In the genomic region with DNA sequence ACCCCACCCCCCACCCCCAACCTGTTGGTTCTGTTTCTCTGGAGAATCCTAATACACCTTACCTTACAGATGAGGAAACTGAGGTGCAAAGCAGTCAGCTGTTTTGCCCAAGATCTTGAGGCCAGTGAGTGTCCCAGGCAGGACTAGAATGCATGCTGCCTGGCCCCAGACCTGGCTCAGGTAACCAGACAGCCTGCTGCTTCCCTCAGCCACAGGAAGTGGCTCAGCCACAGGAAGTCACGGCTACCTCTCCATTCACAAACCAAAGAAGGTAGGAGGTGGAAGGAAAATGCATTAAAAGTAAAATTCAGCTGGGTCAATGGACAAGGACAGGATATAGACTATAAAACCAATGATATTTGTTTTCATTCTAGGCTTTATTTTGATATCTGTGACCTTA, we compare ENCODE assay signal across 12 cellular contexts.
DNase-seq lines count a peak whose midpoint lies in the region; ATAC-seq and TF ChIP-seq lines count a peak whose summit lies in the region.
"Had no signal": no experiment of that assay in that cellular context is flagged by ENCODE, and none has a peak within 500 bp of the region (broad histone marks: within the 10 kb centered on the region; RNA-seq: fewer than 3 reads in every experiment).

No MANE protein-coding gene starts in this region.

- H3K4me3 Mint-ChIP-seq in activated CD4-positive, alpha-beta memory T cell treated with anti-CD3 and anti-CD28 coated beads, Interleukin-2, amount 10 ng/mL, durations not matched to agents 7 days and 5 days, result peak overlapping the region; percentile 52
- H3K4me3 Mint-ChIP-seq in stimulated activated naive CD8-positive, alpha-beta T cell treated with anti-CD3 and anti-CD28 coated beads, Interleukin-15, amount 100 ng/mL, for 72 hours, result peak overlapping the region; percentile 70 to 75

- POLR2A ChIA-PET in activated CD4-positive, alpha-beta memory T cell treated with anti-CD3 and anti-CD28 coated beads, Interleukin-2, amount 10 ng/mL, durations not matched to agents 7 days and 5 days (lab: Charles Lee), result interaction anchor here (1.0 to 2.9 kb wide), 5 partner anchors 21 to 797 kb away, joined by 3 to 13 read pairs (median 5); no protein-coding TSS in a partner anchor

- H3K4me1 Mint-ChIP-seq in activated CD4-positive, alpha-beta memory T cell treated with anti-CD3 and anti-CD28 coated beads, Interleukin-2, amount 10 ng/mL, durations not matched to agents 7 days and 5 days, result peaks cover 41% of the 10 kb centered on the region
- peaks cover 59% of the 10 kb centered on the region for H3K4me1 Mint-ChIP-seq in stimulated activated naive CD8-positive, alpha-beta T cell treated with anti-CD3 and anti-CD28 coated beads, Interleukin-15, amount 100 ng/mL, for 72 hours

- no peak overlapping the region for H3K4me3 ChIP-seq in epithelial cell of esophagus (ENCODE audit: low read length)
- H3K4me3 ChIP-seq: skin epidermis, thoracic aorta had no signal

- no peaks in the 10 kb centered on the region for H3K9me3 Mint-ChIP-seq in activated CD4-positive, alpha-beta memory T cell treated with anti-CD3 and anti-CD28 coated beads, Interleukin-2, amount 10 ng/mL, durations not matched to agents 7 days and 5 days
- H3K9me3 Mint-ChIP-seq in stimulated activated naive CD8-positive, alpha-beta T cell treated with anti-CD3 and anti-CD28 coated beads, Interleukin-15, amount 100 ng/mL, for 72 hours, result no peaks in the 10 kb centered on the region

- peaks cover 21% of the 10 kb centered on the region for H3K27me3 Mint-ChIP-seq in activated CD4-positive, alpha-beta memory T cell treated with anti-CD3 and anti-CD28 coated beads, Interleukin-2, amount 10 ng/mL, durations not matched to agents 7 days and 5 days
- H3K27me3 Mint-ChIP-seq in stimulated activated naive CD8-positive, alpha-beta T cell treated with anti-CD3 and anti-CD28 coated beads, Interleukin-15, amount 100 ng/mL, for 72 hours, result peaks cover 23% of the 10 kb centered on the region

- H3K27ac Mint-ChIP-seq in activated CD4-positive, alpha-beta memory T cell treated with anti-CD3 and anti-CD28 coated beads, Interleukin-2, amount 10 ng/mL, durations not matched to agents 7 days and 5 days, result peak overlapping the region; percentile 65
- H3K27ac Mint-ChIP-seq in stimulated activated naive CD8-positive, alpha-beta T cell treated with anti-CD3 and anti-CD28 coated beads, Interleukin-15, amount 100 ng/mL, for 72 hours, result peak overlapping the region in 1 of 2 donors; percentile 42

- ATAC-seq in stimulated activated naive CD8-positive, alpha-beta T cell treated with anti-CD3 and anti-CD28 coated beads, Interleukin-15, amount 100 ng/mL, for 72 hours, result peak; percentile 88
- no peak for ATAC-seq in SK-N-SH treated with all-trans-retinoic acid at 6 μM for 48 hours

- DNase-seq in activated CD8-positive, alpha-beta memory T cell treated with anti-CD3 and anti-CD28 coated beads for 24 hours, result peak; percentile 70
- DNase-seq in activated CD8-positive, alpha-beta memory T cell treated with anti-CD3 and anti-CD28 coated beads, Interleukin-2, amount 50 U/mL, for 48 hours, result no peak
- peak; percentile 77 for DNase-seq in activated CD4-positive, alpha-beta memory T cell treated with anti-CD3 and anti-CD28 coated beads, Interleukin-2, amount 10 ng/mL, durations not matched to agents 7 days and 5 days
- peak; percentile 11 for DNase-seq in epithelial cell of esophagus (ENCODE audit: low read depth)
- DNase-seq in stimulated activated naive CD8-positive, alpha-beta T cell treated with anti-CD3 and anti-CD28 coated beads, Interleukin-15, amount 100 ng/mL, for 72 hours, result peak; percentile 38 to 58
- no peak for DNase-seq in NAMALWA (ENCODE audit: low spot score)
- no peak for DNase-seq in NCI-H1048 (lab: John Stamatoyannopoulos, UW)
- DNase-seq: GF-D8, NCI-H226 had no signal

- CTCF ChIA-PET in activated CD4-positive, alpha-beta memory T cell treated with anti-CD3 and anti-CD28 coated beads, Interleukin-2, amount 10 ng/mL, durations not matched to agents 7 days and 5 days (lab: Charles Lee), result no interaction called here

- TF ChIP-seq CTCF in epithelial cell of esophagus (IDR thresholded peaks at IDR 0.05; ENCODE audit: insufficient read depth, low read depth, low read length, missing control alignments), result no peak

- H3K36me3 Mint-ChIP-seq in activated CD4-positive, alpha-beta memory T cell treated with anti-CD3 and anti-CD28 coated beads, Interleukin-2, amount 10 ng/mL, durations not matched to agents 7 days and 5 days (ENCODE audit: low read depth), result no peaks in the 10 kb centered on the region

TF ChIP-seq in SK-N-SH treated with all-trans-retinoic acid at 6 μM for 48 hours, 23 proteins besides CTCF, POLR2A, EP300 and RAD21:
- TF ChIP-seq, protein P1, sequence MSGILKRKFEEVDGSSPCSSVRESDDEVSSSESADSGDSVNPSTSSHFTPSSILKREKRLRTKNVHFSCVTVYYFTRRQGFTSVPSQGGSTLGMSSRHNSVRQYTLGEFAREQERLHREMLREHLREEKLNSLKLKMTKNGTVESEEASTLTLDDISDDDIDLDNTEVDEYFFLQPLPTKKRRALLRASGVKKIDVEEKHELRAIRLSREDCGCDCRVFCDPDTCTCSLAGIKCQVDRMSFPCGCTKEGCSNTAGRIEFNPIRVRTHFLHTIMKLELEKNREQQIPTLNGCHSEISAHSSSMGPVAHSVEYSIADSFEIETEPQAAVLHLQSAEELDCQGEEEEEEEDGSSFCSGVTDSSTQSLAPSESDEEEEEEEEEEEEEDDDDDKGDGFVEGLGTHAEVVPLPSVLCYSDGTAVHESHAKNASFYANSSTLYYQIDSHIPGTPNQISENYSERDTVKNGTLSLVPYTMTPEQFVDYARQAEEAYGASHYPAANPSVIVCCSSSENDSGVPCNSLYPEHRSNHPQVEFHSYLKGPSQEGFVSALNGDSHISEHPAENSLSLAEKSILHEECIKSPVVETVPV (CRISPR knock-in tag; IDR thresholded peaks at IDR 0.05), result no peak
- no peak for TF ChIP-seq TOX (CRISPR knock-in tag; IDR thresholded peaks at IDR 0.05; ENCODE audit: borderline replicate concordance)
- TF ChIP-seq ESRRG (CRISPR knock-in tag; IDR thresholded peaks at IDR 0.05), result no peak
- TF ChIP-seq, protein P2, sequence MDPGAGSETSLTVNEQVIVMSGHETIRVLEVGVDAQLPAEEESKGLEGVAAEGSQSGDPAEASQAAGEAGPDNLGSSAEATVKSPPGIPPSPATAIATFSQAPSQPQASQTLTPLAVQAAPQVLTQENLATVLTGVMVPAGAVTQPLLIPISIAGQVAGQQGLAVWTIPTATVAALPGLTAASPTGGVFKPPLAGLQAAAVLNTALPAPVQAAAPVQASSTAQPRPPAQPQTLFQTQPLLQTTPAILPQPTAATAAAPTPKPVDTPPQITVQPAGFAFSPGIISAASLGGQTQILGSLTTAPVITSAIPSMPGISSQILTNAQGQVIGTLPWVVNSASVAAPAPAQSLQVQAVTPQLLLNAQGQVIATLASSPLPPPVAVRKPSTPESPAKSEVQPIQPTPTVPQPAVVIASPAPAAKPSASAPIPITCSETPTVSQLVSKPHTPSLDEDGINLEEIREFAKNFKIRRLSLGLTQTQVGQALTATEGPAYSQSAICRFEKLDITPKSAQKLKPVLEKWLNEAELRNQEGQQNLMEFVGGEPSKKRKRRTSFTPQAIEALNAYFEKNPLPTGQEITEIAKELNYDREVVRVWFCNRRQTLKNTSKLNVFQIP (CRISPR knock-in tag; IDR thresholded peaks at IDR 0.05; ENCODE audit: borderline replicate concordance, low read depth), result no peak
- TF ChIP-seq ISL1 (CRISPR knock-in tag; IDR thresholded peaks at IDR 0.05), result no peak
- TF ChIP-seq, protein P3, sequence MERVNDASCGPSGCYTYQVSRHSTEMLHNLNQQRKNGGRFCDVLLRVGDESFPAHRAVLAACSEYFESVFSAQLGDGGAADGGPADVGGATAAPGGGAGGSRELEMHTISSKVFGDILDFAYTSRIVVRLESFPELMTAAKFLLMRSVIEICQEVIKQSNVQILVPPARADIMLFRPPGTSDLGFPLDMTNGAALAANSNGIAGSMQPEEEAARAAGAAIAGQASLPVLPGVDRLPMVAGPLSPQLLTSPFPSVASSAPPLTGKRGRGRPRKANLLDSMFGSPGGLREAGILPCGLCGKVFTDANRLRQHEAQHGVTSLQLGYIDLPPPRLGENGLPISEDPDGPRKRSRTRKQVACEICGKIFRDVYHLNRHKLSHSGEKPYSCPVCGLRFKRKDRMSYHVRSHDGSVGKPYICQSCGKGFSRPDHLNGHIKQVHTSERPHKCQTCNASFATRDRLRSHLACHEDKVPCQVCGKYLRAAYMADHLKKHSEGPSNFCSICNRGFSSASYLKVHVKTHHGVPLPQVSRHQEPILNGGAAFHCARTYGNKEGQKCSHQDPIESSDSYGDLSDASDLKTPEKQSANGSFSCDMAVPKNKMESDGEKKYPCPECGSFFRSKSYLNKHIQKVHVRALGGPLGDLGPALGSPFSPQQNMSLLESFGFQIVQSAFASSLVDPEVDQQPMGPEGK (CRISPR knock-in tag; IDR thresholded peaks at IDR 0.05; ENCODE audit: borderline replicate concordance), result no peak
- TF ChIP-seq, protein P4, sequence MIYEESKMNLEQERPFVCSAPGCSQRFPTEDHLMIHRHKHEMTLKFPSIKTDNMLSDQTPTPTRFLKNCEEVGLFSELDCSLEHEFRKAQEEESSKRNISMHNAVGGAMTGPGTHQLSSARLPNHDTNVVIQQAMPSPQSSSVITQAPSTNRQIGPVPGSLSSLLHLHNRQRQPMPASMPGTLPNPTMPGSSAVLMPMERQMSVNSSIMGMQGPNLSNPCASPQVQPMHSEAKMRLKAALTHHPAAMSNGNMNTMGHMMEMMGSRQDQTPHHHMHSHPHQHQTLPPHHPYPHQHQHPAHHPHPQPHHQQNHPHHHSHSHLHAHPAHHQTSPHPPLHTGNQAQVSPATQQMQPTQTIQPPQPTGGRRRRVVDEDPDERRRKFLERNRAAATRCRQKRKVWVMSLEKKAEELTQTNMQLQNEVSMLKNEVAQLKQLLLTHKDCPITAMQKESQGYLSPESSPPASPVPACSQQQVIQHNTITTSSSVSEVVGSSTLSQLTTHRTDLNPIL (CRISPR knock-in tag; IDR thresholded peaks at IDR 0.05; ENCODE audit: low read depth), result no peak
- no peak for TF ChIP-seq ZNF565 (CRISPR knock-in tag; conservative IDR thresholded peaks at IDR 0.05; ENCODE audit: low read depth)
- TF ChIP-seq ZFP3 (CRISPR knock-in tag; IDR thresholded peaks at IDR 0.05), result no peak
- TF ChIP-seq ZNF8 (CRISPR knock-in tag; IDR thresholded peaks at IDR 0.05), result no peak
- no peak for TF ChIP-seq TCF4 (CRISPR knock-in tag; IDR thresholded peaks at IDR 0.05; ENCODE audit: borderline replicate concordance)
- TF ChIP-seq ZFP30 (CRISPR knock-in tag; IDR thresholded peaks at IDR 0.05), result no peak

Comparison
In these comparisons a context has a peak if more than half of its experiments do, and no peak if none do; other contexts are left out.
1. DNase-seq: peak in activated CD8-positive, alpha-beta memory T cell treated with anti-CD3 and anti-CD28 coated beads for 24 hours (single experiment), activated CD4-positive, alpha-beta memory T cell treated with anti-CD3 and anti-CD28 coated beads, Interleukin-2, amount 10 ng/mL, durations not matched to agents 7 days and 5 days (single experiment), epithelial cell of esophagus (single experiment) and stimulated activated naive CD8-positive, alpha-beta T cell treated with anti-CD3 and anti-CD28 coated beads, Interleukin-15, amount 100 ng/mL, for 72 hours (2 of 2); none in activated CD8-positive, alpha-beta memory T cell treated with anti-CD3 and anti-CD28 coated beads, Interleukin-2, amount 50 U/mL, for 48 hours (single experiment), NAMALWA (single experiment) and NCI-H1048 (single experiment).